In the genomic region with DNA sequence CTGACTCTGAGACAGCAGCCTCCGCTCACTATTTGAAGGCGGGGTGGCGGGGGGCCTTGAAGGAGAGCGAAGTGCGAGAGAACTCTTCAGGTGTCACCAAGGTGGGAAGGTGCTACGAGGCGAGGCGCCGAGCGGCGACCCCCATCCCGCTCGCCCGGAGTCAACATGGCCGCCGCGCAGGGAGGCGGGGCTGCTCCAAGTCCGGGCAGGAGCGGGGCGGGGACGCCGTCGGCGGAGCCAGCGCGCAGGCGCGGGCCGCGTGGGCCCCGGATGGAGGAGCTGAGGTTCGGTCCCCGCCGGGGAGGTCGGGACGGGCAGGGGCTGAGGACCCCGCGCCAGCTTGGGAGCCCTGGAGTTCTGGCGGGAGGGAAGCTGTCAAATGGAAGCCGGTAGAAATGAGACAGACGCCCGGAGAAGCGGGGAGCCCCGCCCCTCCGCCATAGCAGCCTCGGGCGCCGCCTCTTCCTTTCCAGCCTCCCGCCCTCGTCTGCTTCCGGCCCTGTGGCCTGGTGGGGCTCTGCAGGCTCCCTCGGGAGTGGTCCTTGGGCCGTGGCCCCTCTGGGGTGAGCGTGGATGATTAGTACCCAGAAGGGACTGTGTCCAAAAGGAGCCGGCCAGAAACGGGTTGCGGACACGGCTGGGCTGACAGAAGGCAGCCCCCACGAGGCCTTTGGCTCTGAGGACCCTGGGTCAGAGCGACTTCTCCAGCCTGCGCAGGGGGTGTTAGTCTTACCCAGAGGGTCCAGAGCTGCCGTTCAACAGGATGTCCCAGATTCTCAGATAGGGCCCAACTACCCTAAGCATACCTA, we compare ENCODE assay signal across 8 cellular contexts. TPM values are rescaled to one million over a fixed set of nuclear protein-coding genes. Genes with fewer than 3 reads are reported as not detected.
DNase-seq lines count a peak whose midpoint lies in the region; ATAC-seq and TF ChIP-seq lines count a peak whose summit lies in the region.

PIGV (plus strand) TSS at position 245 of the 809 bp plus-strand sequence. CDS start 2,866 bp downstream, outside the sequence.

- peak within 1 kb of the TSS; percentile 94 for H3K27ac Mint-ChIP-seq in activated naive CD8-positive, alpha-beta T cell treated with anti-CD3 and anti-CD28 coated beads, Interleukin-2, amount 50 U/mL, for 24 hours
- H3K27ac Mint-ChIP-seq in progenitor cell of endocrine pancreas = peak within 1 kb of the TSS; percentile 99

- 0 to 1% methylated on average over 61 to 63 of the region's 63 CpGs for WGBS in heart right ventricle, 2 donors

- H3K27me3 Mint-ChIP-seq in activated naive CD8-positive, alpha-beta T cell treated with anti-CD3 and anti-CD28 coated beads, Interleukin-2, amount 50 U/mL, for 24 hours = peaks cover 1% of the 10 kb centered on the region
- no peaks in the 10 kb centered on the region for H3K27me3 Mint-ChIP-seq in progenitor cell of endocrine pancreas

- peak; percentile 87 to 97 (median 96) for DNase-seq in NCI-H1417 (lab: John Stamatoyannopoulos, UW)
- peak; percentile 76 for DNase-seq in T follicular helper cell (ENCODE audit: low read depth)
- peak; percentile 91 for DNase-seq in activated naive CD8-positive, alpha-beta T cell treated with anti-CD3 and anti-CD28 coated beads, Interleukin-2, amount 50 U/mL, for 24 hours
- peak; percentile 87 to 92 for DNase-seq in heart right ventricle
- DNase-seq in progenitor cell of endocrine pancreas (ENCODE audit: low spot score, unreplicated experiment) = peak; percentile 82
- peak; percentile 95 for DNase-seq in upper lobe of right lung

- H3K36me3 ChIP-seq in heart right ventricle = peaks cover 0 to 8% (median 0%) of the 10 kb centered on the region in 9 donors
- peaks cover 6% of the 10 kb centered on the region for H3K36me3 ChIP-seq in upper lobe of right lung

- H3K4me1 ChIP-seq in heart right ventricle = peaks cover 25 to 84% (median 74%) of the 10 kb centered on the region in 9 donors
- peaks cover 41% of the 10 kb centered on the region for H3K4me1 ChIP-seq in upper lobe of right lung

- H3K9me3 Mint-ChIP-seq in activated naive CD8-positive, alpha-beta T cell treated with anti-CD3 and anti-CD28 coated beads, Interleukin-2, amount 50 U/mL, for 24 hours = no peaks in the 10 kb centered on the region
- H3K9me3 Mint-ChIP-seq in progenitor cell of endocrine pancreas (ENCODE audit: low read depth) = no peaks in the 10 kb centered on the region

- H3K4me3 ChIP-seq in heart right ventricle = peak within 1 kb of the TSS; percentile 57 to 83 (median 70)
- H3K4me3 ChIP-seq in upper lobe of right lung = peak within 1 kb of the TSS; percentile 92

- H3K9me3 ChIP-seq in heart right ventricle (no peaks in the 10 kb centered on the region), upper lobe of right lung (no peaks in the 10 kb centered on the region)

- H3K4me3 Mint-ChIP-seq in activated naive CD8-positive, alpha-beta T cell treated with anti-CD3 and anti-CD28 coated beads, Interleukin-2, amount 50 U/mL, for 24 hours = peak within 1 kb of the TSS; percentile 85
- H3K4me3 Mint-ChIP-seq in progenitor cell of endocrine pancreas (ENCODE audit: low read depth) = peak within 1 kb of the TSS; percentile 97

- TF ChIP-seq CTCF in GM12873 (IDR thresholded peaks at IDR 0.05; ENCODE audit: insufficient read depth, low read depth, low read length, missing control alignments) (peak; percentile 8), heart right ventricle (IDR thresholded peaks at IDR 0.05) (peak in 3 of 9 donors; percentile 6 to 27 (median 24)), progenitor cell of endocrine pancreas (IDR thresholded peaks at IDR 0.05; ENCODE audit: unreplicated experiment) (peak; percentile 11), upper lobe of right lung (IDR thresholded peaks at IDR 0.05) (no peak)

- no peaks in the 10 kb centered on the region for H3K27me3 ChIP-seq in heart right ventricle
- no peaks in the 10 kb centered on the region for H3K27me3 ChIP-seq in upper lobe of right lung

- H3K27ac ChIP-seq in heart right ventricle (peak within 1 kb of the TSS; percentile 97 to 100 (median 99)), upper lobe of right lung (peak within 1 kb of the TSS; percentile 100)

- peaks cover 78% of the 10 kb centered on the region for H3K4me1 Mint-ChIP-seq in activated naive CD8-positive, alpha-beta T cell treated with anti-CD3 and anti-CD28 coated beads, Interleukin-2, amount 50 U/mL, for 24 hours
- H3K4me1 Mint-ChIP-seq in progenitor cell of endocrine pancreas (ENCODE audit: low read depth) = peaks cover 57% of the 10 kb centered on the region

- ATAC-seq in HG02642 (IDR thresholded peaks at IDR 0.05; ENCODE audit: poor library complexity, unreplicated experiment) = peak; percentile 77
- peak; percentile 29 for ATAC-seq in activated naive CD8-positive, alpha-beta T cell treated with anti-CD3 and anti-CD28 coated beads, Interleukin-2, amount 50 U/mL, for 24 hours
- peak; percentile 86 to 92 (median 90) for ATAC-seq in heart right ventricle
- peak; percentile 90 for ATAC-seq in upper lobe of right lung

- peaks cover 14% of the 10 kb centered on the region for H3K36me3 Mint-ChIP-seq in activated naive CD8-positive, alpha-beta T cell treated with anti-CD3 and anti-CD28 coated beads, Interleukin-2, amount 50 U/mL, for 24 hours (ENCODE audit: low read depth)
- peaks cover 3% of the 10 kb centered on the region for H3K36me3 Mint-ChIP-seq in progenitor cell of endocrine pancreas (ENCODE audit: insufficient read depth)

- intact Hi-C loops in heart right ventricle (cut with DNase I) (loop anchor here (2.0 to 10.0 kb wide), 9 partner anchors 36 to 185 kb away; partner anchors contain the start of gene ARID1A (in 2 of the 10)), upper lobe of right lung (cut with DNase I) (loop anchor here (10.0 kb wide), 1 partner anchor 93 kb away; the partner anchor contains the start of gene ARID1A)

RNA-seq across cellular contexts. Expression of gene PIGV, which starts in this region (rescaled TPM):
- total RNA-seq in heart right ventricle = 1 to 10 TPM; 2.7 to 7.5 (median 4.6) TPM
- 1 to 10 TPM; 2.9 to 3.4 TPM for polyA plus RNA-seq in heart right ventricle
- total RNA-seq in progenitor cell of endocrine pancreas = 10.2 and 12.1 TPM in 2 replicates
- 16.7 TPM for total RNA-seq in upper lobe of right lung

Comparison
In these comparisons a context has a peak if more than half of its experiments do, and no peak if none do; other contexts are left out.
1. Peak in every context shown above with its lines: DNase-seq, ATAC-seq, H3K4me3 ChIP-seq and H3K27ac ChIP-seq.
2. ATAC-seq: peak in every context shown above with its lines; median percentile 90 in upper lobe of right lung; 90 in heart right ventricle; 77 in HG02642; 29 in activated naive CD8-positive, alpha-beta T cell treated with anti-CD3 and anti-CD28 coated beads, Interleukin-2, amount 50 U/mL, for 24 hours.